9 cellular contexts compared by ENCODE assay signal in genomic region chr15:48647963-48648362, GRCh38. TPM values are rescaled to one million over a fixed set of nuclear protein-coding genes. Genes with fewer than 3 reads are reported as not detected.
DNase-seq lines count a peak whose midpoint lies in the region; ATAC-seq, FAIRE-seq and TF ChIP-seq lines count a peak whose summit lies in the region.
"Had no signal": no experiment of that assay in that cellular context is flagged by ENCODE, and none has a peak within 500 bp of the region (broad histone marks: within the 10 kb centered on the region; RNA-seq: fewer than 3 reads in every experiment).

No MANE protein-coding gene starts in this region.

- H3K4me2 ChIP-seq in endothelial cell of umbilical vein (ENCODE audit: insufficient read depth, low read length): no peak overlapping the region

- H3K9me3 ChIP-seq in MG63 (no peaks in the 10 kb centered on the region), endothelial cell of umbilical vein (replicated peaks; ENCODE audit: control insufficient read depth, insufficient read depth, low read length) (no peaks in the 10 kb centered on the region)

- H3K4me1 ChIP-seq in endothelial cell of umbilical vein (ENCODE audit: control insufficient read depth, extremely low read depth, insufficient read depth, low read length): peaks cover 15% of the 10 kb centered on the region

- no peak overlapping the region for H3K9ac ChIP-seq in endothelial cell of umbilical vein (replicated peaks; ENCODE audit: extremely low read depth, insufficient read depth, low read length)

- dilution Hi-C loops in endothelial cell of umbilical vein (cut with MboI; ENCODE audit: extremely low pct_ligation_motif_present, low sequenced_read_pairs): no loop called here

- H3K27me3 Mint-ChIP-seq in neural crest cell (ENCODE audit: low read depth): peaks cover 12% of the 10 kb centered on the region

- FAIRE-seq in endothelial cell of umbilical vein (lab: Jason Lieb, UNC) (peak; percentile 26), GM12892 (lab: Jason Lieb, UNC) (no peak)

- no peak for ATAC-seq in HG03280 (IDR thresholded peaks at IDR 0.05; ENCODE audit: unreplicated experiment)
- ATAC-seq: stimulated activated memory B cell treated with anti-CD40 and anti-IgM and Interleukin-4, amounts not matched to agents 10 μg/mL and 1 μg/mL and 100 μg/mL, for 72 hours had no signal

- H3K79me2 ChIP-seq in endothelial cell of umbilical vein (ENCODE audit: control insufficient read depth, insufficient read depth, low read length): peaks cover 10% of the 10 kb centered on the region

- DNase-seq in EH (ENCODE audit: low read depth): peak; percentile 76
- DNase-seq in MG63: peak; percentile 50
- no peak for DNase-seq in endothelial cell of umbilical vein (ENCODE audit: low read depth, low spot score)
- no peak for DNase-seq in neural crest cell (ENCODE audit: low read depth, low spot score)
- no peak for DNase-seq in T1000 (lab: John Stamatoyannopoulos, UW)
- DNase-seq in NCI-H146 treated with DMSO at 0.1 percent for 48 hours (lab: John Stamatoyannopoulos, UW; ENCODE audit: unreplicated experiment): no peak
- DNase-seq in GM12892 (ENCODE audit: insufficient read length): no peak

- TF ChIP-seq POLR2A in endothelial cell of umbilical vein (IDR thresholded peaks at IDR 0.05; ENCODE audit: low read depth, low read length): no peak
- TF ChIP-seq POLR2A in GM12892 (IDR thresholded peaks at IDR 0.05; ENCODE audit: low read depth, low read length): no peak

- peak; percentile 10 to 42 for TF ChIP-seq CTCF in endothelial cell of umbilical vein (IDR thresholded peaks at IDR 0.05; ENCODE audit: extremely low read depth in 1 of 2, insufficient read depth in 1 of 2, low read depth in 1 of 2, low read length in 2 of 2)
- TF ChIP-seq CTCF in neural crest cell (conservative IDR thresholded peaks at IDR 0.05): no peak

- CTCF ChIA-PET in endothelial cell of umbilical vein (lab: Charles Lee): interaction anchor here (0.6 to 1.0 kb wide), 2 partner anchors 16 to 158 kb away, joined by 3 read pairs; no protein-coding TSS in a partner anchor

- no peak overlapping the region for H2AFZ ChIP-seq in endothelial cell of umbilical vein (ENCODE audit: low read depth, low read length)

- H3K27me3 ChIP-seq in MG63 (no peaks in the 10 kb centered on the region), endothelial cell of umbilical vein (ENCODE audit: control insufficient read depth in 2 of 2, insufficient read depth in 2 of 2, low read length in 2 of 2) (no peaks in the 10 kb centered on the region)

- no peaks in the 10 kb centered on the region for H3K9me1 ChIP-seq in endothelial cell of umbilical vein (replicated peaks; ENCODE audit: control insufficient read depth, extremely low read depth, insufficient read depth, low read length)

- peak overlapping the region; percentile 83 for H3K4me3 Mint-ChIP-seq in neural crest cell
- H3K4me3 Mint-ChIP-seq: stimulated activated memory B cell treated with anti-CD40 and anti-IgM and Interleukin-4, amounts not matched to agents 10 μg/mL and 1 μg/mL and 100 μg/mL, for 72 hours had no signal

- H3K4me1 Mint-ChIP-seq in neural crest cell: peaks cover 27% of the 10 kb centered on the region

- H3K27ac Mint-ChIP-seq in neural crest cell (ENCODE audit: unreplicated experiment): no peak overlapping the region
- H3K27ac Mint-ChIP-seq: stimulated activated memory B cell treated with anti-CD40 and anti-IgM and Interleukin-4, amounts not matched to agents 10 μg/mL and 1 μg/mL and 100 μg/mL, for 72 hours had no signal

- peaks cover 14% of the 10 kb centered on the region for H3K36me3 ChIP-seq in MG63
- no peaks in the 10 kb centered on the region for H3K36me3 ChIP-seq in endothelial cell of umbilical vein (ENCODE audit: control insufficient read depth in 2 of 2, extremely low read depth in 1 of 2, insufficient read depth in 2 of 2, low read length in 2 of 2)

- no peaks in the 10 kb centered on the region for H3K36me3 Mint-ChIP-seq in neural crest cell (ENCODE audit: low read depth)
- H3K36me3 Mint-ChIP-seq: stimulated activated memory B cell treated with anti-CD40 and anti-IgM and Interleukin-4, amounts not matched to agents 10 μg/mL and 1 μg/mL and 100 μg/mL, for 72 hours had no signal

- POLR2A ChIA-PET in endothelial cell of umbilical vein (lab: Charles Lee): no interaction called here

- H3K4me3 ChIP-seq in MG63 (no peak overlapping the region), endothelial cell of umbilical vein (replicated peaks in 1 of 3; ENCODE audit: insufficient read depth in 1 of 3, low read depth in 1 of 3, low read length in 3 of 3) (no peak overlapping the region)

- no peaks in the 10 kb centered on the region for H3K9me3 Mint-ChIP-seq in neural crest cell
- H3K9me3 Mint-ChIP-seq: stimulated activated memory B cell treated with anti-CD40 and anti-IgM and Interleukin-4, amounts not matched to agents 10 μg/mL and 1 μg/mL and 100 μg/mL, for 72 hours had no signal

- intact Hi-C loops in endothelial cell of umbilical vein (cut with micrococcal nuclease): loop anchor here (5.0 to 10.0 kb wide), 2 partner anchors 127 to 509 kb away; partner anchors contain the start of gene COPS2

- H4K20me1 ChIP-seq in endothelial cell of umbilical vein (replicated peaks; ENCODE audit: control insufficient read depth, extremely low read depth, insufficient read depth, low read length): no peaks in the 10 kb centered on the region

- H3K27ac ChIP-seq in endothelial cell of umbilical vein (ENCODE audit: insufficient read depth, low read depth, low read length): no peak overlapping the region

- no TSS peak for BruUV-seq in endothelial cell of umbilical vein (replicated peaks; lab: Mats Ljungman, UMichigan)

TF ChIP-seq in endothelial cell of umbilical vein, 7 proteins besides CTCF, POLR2A, EP300 and RAD21:
- TF ChIP-seq MAX (IDR thresholded peaks at IDR 0.05; ENCODE audit: insufficient read depth, insufficient read length) (no peak), POLR2AphosphoS5 (IDR thresholded peaks at IDR 0.05; ENCODE audit: insufficient read depth, low read depth, low read length) (no peak), EZH2 (IDR thresholded peaks at IDR 0.05; ENCODE audit: borderline replicate concordance, low read depth, low read length, severe bottlenecking) (no peak), MYC (IDR thresholded peaks at IDR 0.05; ENCODE audit: low read depth, low read length) (no peak), FOS (IDR thresholded peaks at IDR 0.05; ENCODE audit: borderline replicate concordance, insufficient read depth, low read length) (no peak), JUN (IDR thresholded peaks at IDR 0.05; ENCODE audit: borderline replicate concordance, insufficient read depth, insufficient read length, low read depth) (no peak), GATA2 (IDR thresholded peaks at IDR 0.05; ENCODE audit: insufficient read depth, insufficient read length, low read depth, low read length) (no peak)

RNA-seq across cellular contexts. Expression of gene FBN1, which starts 2.5 kb away (rescaled TPM):
- 174 and 179 TPM in 2 replicates for total RNA-seq in MG63 (2014; rRNA removed; shearing (Covaris generic); ENCODE audit: low replicate concordance)
- total RNA-seq in endothelial cell of umbilical vein (88.1 and 111 TPM in 2 replicates), neural crest cell (22.1 and 24.3 TPM in 2 replicates)
- 102 and 107 TPM in 2 replicates for polyA plus RNA-seq in endothelial cell of umbilical vein
- 98.4 and 101 TPM in 2 replicates for polyA plus RNA-seq in endothelial cell of umbilical vein (2011; cell fraction: cytosol; rRNA removed)
- 171 and 201 TPM in 2 replicates for polyA plus RNA-seq in endothelial cell of umbilical vein (2011; cell fraction: nucleus; rRNA removed)
- 87.6 and 98.0 TPM in 2 replicates for polyA plus RNA-seq in endothelial cell of umbilical vein (2012)
- 326 and 432 TPM in 2 replicates for polyA minus RNA-seq in endothelial cell of umbilical vein
- polyA minus RNA-seq in endothelial cell of umbilical vein (2011; cell fraction: cytosol; rRNA and poly(A)+ RNA removed): 3.3 TPM
- 180 and 222 TPM in 2 replicates for polyA minus RNA-seq in endothelial cell of umbilical vein (2011; cell fraction: nucleus; rRNA and poly(A)+ RNA removed)
- polyA plus RNA-seq in GM12892 (2012; ENCODE audit: missing spikeins): 4.9 TPM

Comparison
In these comparisons a context has a peak if more than half of its experiments do, and no peak if none do; other contexts are left out.
1. DNase-seq: peak in EH (single experiment) and MG63 (single experiment); none in endothelial cell of umbilical vein (single experiment), neural crest cell (single experiment), T1000 (single experiment), NCI-H146 treated with DMSO at 0.1 percent for 48 hours (single experiment) and GM12892 (single experiment).